ENCODE assay signal across 21 cellular contexts in the genomic region with DNA sequence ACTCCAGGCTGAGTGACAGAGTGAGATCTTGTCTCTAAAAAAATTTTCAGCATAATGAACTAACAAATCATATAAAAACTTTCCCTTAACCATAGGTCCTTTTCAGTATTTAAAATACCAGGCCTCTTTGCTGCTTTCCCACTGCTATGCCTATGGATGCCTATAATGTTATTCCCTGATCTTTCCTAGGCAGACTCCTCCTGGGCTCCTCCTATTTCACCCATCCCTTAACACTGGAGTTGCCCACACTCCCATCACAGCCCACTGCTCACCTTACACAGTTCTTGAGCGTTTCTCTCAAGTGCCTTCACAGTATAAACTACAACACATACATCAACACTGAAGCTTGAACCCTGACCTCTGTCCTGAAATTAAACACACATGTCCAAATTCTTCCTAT.
"Had no signal": no experiment of that assay in that cellular context is flagged by ENCODE, and none has a peak within 500 bp of the region (broad histone marks: within the 10 kb centered on the region; RNA-seq: fewer than 3 reads in every experiment).

No MANE protein-coding gene starts in this region.

- H3K36me3 ChIP-seq: colonic mucosa had no signal

- H3K4me2 ChIP-seq: hepatocyte had no signal

- H3K4me3 Mint-ChIP-seq: immature natural killer cell had no signal

- H2AFZ ChIP-seq: hepatocyte had no signal

- H3K4me3 ChIP-seq: colonic mucosa, dorsolateral prefrontal cortex, esophagus muscularis mucosa, gastroesophageal sphincter, heart left ventricle, hepatocyte, left lung, lower lobe of right lung had no signal

- H3K4me1 ChIP-seq: colonic mucosa, gastroesophageal sphincter had no signal

- ATAC-seq: foreskin keratinocyte, gastroesophageal sphincter, heart left ventricle, left colon, left lung, left ventricle myocardium superior, lower lobe of right lung had no signal

- H3K9me3 ChIP-seq: colonic mucosa, esophagus muscularis mucosa, gastroesophageal sphincter, heart left ventricle, left lung, lower lobe of right lung had no signal

- H3K27me3 ChIP-seq: colonic mucosa, dorsolateral prefrontal cortex, esophagus muscularis mucosa, foreskin keratinocyte, gastroesophageal sphincter, heart left ventricle, hepatocyte, left lung had no signal

- H3K27ac ChIP-seq: colonic mucosa, dorsolateral prefrontal cortex, esophagus muscularis mucosa, foreskin keratinocyte, gastroesophageal sphincter, heart left ventricle, hepatocyte, left lung, lower lobe of right lung had no signal

- DNase-seq: cerebellar nuclear complex; colonic mucosa; dermis blood vessel endothelial cell; dorsolateral prefrontal cortex; effector CD4-positive, alpha-beta T cell; effector memory CD4-positive, alpha-beta T cell; foreskin keratinocyte; heart left ventricle; immature natural killer cell; islet precursor cell; kidney; kidney glomerular epithelial cell; left colon; left lung; left ventricle myocardium superior; lower lobe of right lung; mesendoderm; midbrain had no signal

- H3K27ac Mint-ChIP-seq: immature natural killer cell had no signal

- H3K9me3 Mint-ChIP-seq: immature natural killer cell had no signal

- H3K4me1 Mint-ChIP-seq: immature natural killer cell had no signal
